26 cellular contexts compared by ENCODE assay signal in the genomic region with DNA sequence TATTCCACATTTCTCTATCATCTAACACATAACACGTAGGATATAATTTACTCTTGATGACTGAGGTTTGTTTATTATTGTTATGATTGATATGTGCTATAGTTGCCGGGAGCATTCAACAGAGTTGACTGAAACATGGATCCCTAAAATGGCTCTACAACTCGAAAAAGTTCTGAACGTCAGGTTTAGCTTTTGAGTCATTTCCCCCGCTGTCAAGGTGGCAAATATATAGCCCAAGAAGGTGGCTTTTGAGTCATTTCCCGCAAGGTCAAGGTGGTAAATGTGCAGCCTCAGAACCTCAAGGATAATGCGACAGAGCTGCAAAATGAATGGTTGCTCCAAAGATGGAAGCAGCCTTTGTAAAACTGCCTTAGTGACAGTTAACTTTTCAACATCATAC.
A peak's percentile ranks its signal among the peaks of the same experiment; 100 is the strongest.
DNase-seq lines count a peak whose midpoint lies in the region; ATAC-seq and TF ChIP-seq lines count a peak whose summit lies in the region.
"Had no signal": no experiment of that assay in that cellular context is flagged by ENCODE, and none has a peak within 500 bp of the region (broad histone marks: within the 10 kb centered on the region; RNA-seq: fewer than 3 reads in every experiment).

No MANE protein-coding gene starts in this region.

- no peaks in the 10 kb centered on the region for H3K36me3 ChIP-seq in suprapubic skin
- H3K36me3 ChIP-seq: spleen had no signal

- TF ChIP-seq POLR2A in suprapubic skin (IDR thresholded peaks at IDR 0.05) = no peak

- TF ChIP-seq EP300 in suprapubic skin (IDR thresholded peaks at IDR 0.05) = no peak

- peaks cover 16% of the 10 kb centered on the region for H3K4me1 ChIP-seq in suprapubic skin
- H3K4me1 ChIP-seq: parathyroid adenoma had no signal

- POLR2A ChIA-PET in activated CD4-positive, alpha-beta T cell treated with anti-CD3 and anti-CD28 coated beads for 36 hours (lab: Charles Lee) = no interaction called here

- no peak overlapping the region for H3K4me3 Mint-ChIP-seq in activated CD4-positive, alpha-beta T cell treated with anti-CD3 and anti-CD28 coated beads for 36 hours
- no peak overlapping the region for H3K4me3 Mint-ChIP-seq in T-helper 17 cell
- no peak overlapping the region for H3K4me3 Mint-ChIP-seq in stimulated activated naive CD8-positive, alpha-beta T cell treated with anti-CD3 and anti-CD28 coated beads, Interleukin-15, amount 100 ng/mL, for 72 hours
- H3K4me3 Mint-ChIP-seq: brain; CD4-positive, alpha-beta T cell; IgD-negative memory B cell; type B pancreatic cell had no signal

- intact Hi-C loops in activated CD4-positive, alpha-beta T cell treated with anti-CD3 and anti-CD28 coated beads for 36 hours (cut with DNase I, micrococcal nuclease) = no loop called here

- peaks cover 10% of the 10 kb centered on the region for H3K36me3 Mint-ChIP-seq in activated CD4-positive, alpha-beta T cell treated with anti-CD3 and anti-CD28 coated beads for 36 hours (ENCODE audit: low read depth)
- peaks cover 8% of the 10 kb centered on the region for H3K36me3 Mint-ChIP-seq in T-helper 17 cell (ENCODE audit: low read depth)
- H3K36me3 Mint-ChIP-seq: brain, type B pancreatic cell had no signal

- ATAC-seq in activated CD4-positive, alpha-beta T cell treated with anti-CD3 and anti-CD28 coated beads for 36 hours = peak; percentile 14
- ATAC-seq in T-helper 17 cell = peak; percentile 14
- peak; percentile 17 for ATAC-seq in stimulated activated naive CD8-positive, alpha-beta T cell treated with anti-CD3 and anti-CD28 coated beads, Interleukin-15, amount 100 ng/mL, for 72 hours
- no peak for ATAC-seq in GM21576 (IDR thresholded peaks at IDR 0.05; ENCODE audit: unreplicated experiment)
- ATAC-seq: mucosa of descending colon, right cardiac atrium had no signal

- H3K4me1 Mint-ChIP-seq in activated CD4-positive, alpha-beta T cell treated with anti-CD3 and anti-CD28 coated beads for 36 hours = peaks cover 41% of the 10 kb centered on the region
- H3K4me1 Mint-ChIP-seq in T-helper 17 cell = peaks cover 39% of the 10 kb centered on the region
- peaks cover 38% of the 10 kb centered on the region for H3K4me1 Mint-ChIP-seq in stimulated activated naive CD8-positive, alpha-beta T cell treated with anti-CD3 and anti-CD28 coated beads, Interleukin-15, amount 100 ng/mL, for 72 hours
- H3K4me1 Mint-ChIP-seq: brain had no signal

- CTCF ChIA-PET in activated CD4-positive, alpha-beta T cell treated with anti-CD3 and anti-CD28 coated beads for 36 hours (lab: Charles Lee) = no interaction called here

- 84% methylated on average over 7 of the region's 7 CpGs for WGBS in suprapubic skin

- TF ChIP-seq CTCF in suprapubic skin (IDR thresholded peaks at IDR 0.05) = no peak

- peaks cover 6% of the 10 kb centered on the region for H3K9me3 Mint-ChIP-seq in activated CD4-positive, alpha-beta T cell treated with anti-CD3 and anti-CD28 coated beads for 36 hours (ENCODE audit: low read depth)
- peaks cover 0 to 5% of the 10 kb centered on the region in 2 donors for H3K9me3 Mint-ChIP-seq in stimulated activated naive CD8-positive, alpha-beta T cell treated with anti-CD3 and anti-CD28 coated beads, Interleukin-15, amount 100 ng/mL, for 72 hours
- H3K9me3 Mint-ChIP-seq: type B pancreatic cell had no signal

- no peak overlapping the region for H3K27ac Mint-ChIP-seq in activated CD4-positive, alpha-beta T cell treated with anti-CD3 and anti-CD28 coated beads for 36 hours
- peak overlapping the region; percentile 82 for H3K27ac Mint-ChIP-seq in T-helper 17 cell
- H3K27ac Mint-ChIP-seq in stimulated activated naive CD8-positive, alpha-beta T cell treated with anti-CD3 and anti-CD28 coated beads, Interleukin-15, amount 100 ng/mL, for 72 hours = peak overlapping the region in 1 of 2 donors; percentile 35
- H3K27ac Mint-ChIP-seq: brain; CD4-positive, alpha-beta T cell; IgD-negative memory B cell; type B pancreatic cell had no signal

- peak; percentile 55 for DNase-seq in activated CD4-positive, alpha-beta T cell treated with anti-CD3 and anti-CD28 coated beads for 36 hours
- DNase-seq in activated CD4-positive, alpha-beta T cell treated with anti-CD3 and anti-CD28 coated beads for 4 hours = no peak
- peak; percentile 33 for DNase-seq in stimulated activated CD4-positive, alpha-beta T cell treated with anti-CD3 and anti-CD28 coated beads, Interleukin-1b, Interleukin-23, amount 100 ng/mL, for 48 hours
- DNase-seq in stimulated activated CD4-positive, alpha-beta T cell treated with anti-CD3 and anti-CD28 coated beads, Interleukin-4, amount 100 ng/mL, for 1 hour = no peak
- DNase-seq in T-helper 17 cell (no peak), suprapubic skin (ENCODE audit: low spot score in 2 of 2) (no peak)
- peak in 1 of 2 donors; percentile 48 for DNase-seq in stimulated activated naive CD8-positive, alpha-beta T cell treated with anti-CD3 and anti-CD28 coated beads, Interleukin-15, amount 100 ng/mL, for 72 hours
- DNase-seq: 8988T; CD4-positive, alpha-beta T cell; DMS153; HCEC 1CT; kidney glomerular epithelial cell; mucosa of descending colon; NCI-H1105; NCI-H2029 treated with DMSO at 0.1 percent for 48 hours; NCI-H2227 treated with DMSO at 0.1 percent for 48 hours; right cardiac atrium; RPMI8226; spleen had no signal

- no peaks in the 10 kb centered on the region for H3K9me3 ChIP-seq in T-helper 17 cell (ENCODE audit: control insufficient read depth, low read length, poor library complexity, severe bottlenecking)
- H3K9me3 ChIP-seq in suprapubic skin = no peaks in the 10 kb centered on the region
- H3K9me3 ChIP-seq: mucosa of descending colon had no signal

- no peak overlapping the region for H3K27ac ChIP-seq in suprapubic skin
- H3K27ac ChIP-seq: epithelial cell of prostate, parathyroid adenoma, spleen had no signal

- H3K27me3 ChIP-seq in suprapubic skin = no peaks in the 10 kb centered on the region
- H3K27me3 ChIP-seq: spleen had no signal

- H3K27me3 Mint-ChIP-seq in activated CD4-positive, alpha-beta T cell treated with anti-CD3 and anti-CD28 coated beads for 36 hours = peaks cover 3% of the 10 kb centered on the region
- no peaks in the 10 kb centered on the region for H3K27me3 Mint-ChIP-seq in T-helper 17 cell
- H3K27me3 Mint-ChIP-seq in stimulated activated naive CD8-positive, alpha-beta T cell treated with anti-CD3 and anti-CD28 coated beads, Interleukin-15, amount 100 ng/mL, for 72 hours = peaks cover 14% of the 10 kb centered on the region
- H3K27me3 Mint-ChIP-seq: brain; CD4-positive, alpha-beta T cell; IgD-negative memory B cell; type B pancreatic cell had no signal

- H3K4me3 ChIP-seq in suprapubic skin = no peak overlapping the region
- H3K4me3 ChIP-seq: lung, mucosa of descending colon, spleen had no signal

Comparison
In these comparisons a context has a peak if more than half of its experiments do, and no peak if none do; other contexts are left out.
1. DNase-seq: peak in activated CD4-positive, alpha-beta T cell treated with anti-CD3 and anti-CD28 coated beads for 36 hours (single experiment) and stimulated activated CD4-positive, alpha-beta T cell treated with anti-CD3 and anti-CD28 coated beads, Interleukin-1b, Interleukin-23, amount 100 ng/mL, for 48 hours (single experiment); none in activated CD4-positive, alpha-beta T cell treated with anti-CD3 and anti-CD28 coated beads for 4 hours (0 of 2), stimulated activated CD4-positive, alpha-beta T cell treated with anti-CD3 and anti-CD28 coated beads, Interleukin-4, amount 100 ng/mL, for 1 hour (single experiment), T-helper 17 cell (0 of 3) and suprapubic skin (0 of 2).